Comparison of ENCODE assay signal across 27 cellular contexts in genomic region chr1:39088658-39089057, GRCh38.
DNase-seq lines count a peak whose midpoint lies in the region; ATAC-seq, FAIRE-seq and TF ChIP-seq lines count a peak whose summit lies in the region.
"Had no signal": no experiment of that assay in that cellular context is flagged by ENCODE, and none has a peak within 500 bp of the region (broad histone marks: within the 10 kb centered on the region; RNA-seq: fewer than 3 reads in every experiment).

No MANE protein-coding gene starts in this region.

- no peak for FAIRE-seq in GM12878 (lab: Jason Lieb, UNC)
- FAIRE-seq: HTR-8/SVneo, K562 had no signal

- no TSS peak for BruUV-seq in GM12878 (replicated peaks; lab: Mats Ljungman, UMichigan)

- H3K79me2 ChIP-seq in DND-41 (ENCODE audit: insufficient read depth, low read length) (no peaks in the 10 kb centered on the region), Loucy (ENCODE audit: insufficient read depth, low read length) (no peaks in the 10 kb centered on the region), GM12878 (ENCODE audit: control insufficient read depth, insufficient read depth, low read length) (no peaks in the 10 kb centered on the region), MM.1S (ENCODE audit: low read length) (no peaks in the 10 kb centered on the region)

- H2AFZ ChIP-seq in DND-41 (ENCODE audit: low read depth, low read length) (no peak overlapping the region), Loucy (ENCODE audit: low read length) (peak overlapping the region; percentile 25; the same call in 1 of the 2 replicates), GM12878 (ENCODE audit: control insufficient read depth, low read depth, low read length) (no peak overlapping the region), MM.1S (ENCODE audit: low read length) (no peak overlapping the region)

- TF ChIP-seq RAD21 in GM12878 (IDR thresholded peaks at IDR 0.05; ENCODE audit: insufficient read depth, low read depth, low read length): no peak

- H3K9me3 Mint-ChIP-seq in nephron (no peaks in the 10 kb centered on the region), mesothelial cell of epicardium (no peaks in the 10 kb centered on the region), type B pancreatic cell (no peaks in the 10 kb centered on the region)
- H3K9me3 Mint-ChIP-seq: memory B cell had no signal

- no peak overlapping the region for H3K27ac ChIP-seq in DND-41 (ENCODE audit: low read length)
- H3K27ac ChIP-seq in GM12878 (ENCODE audit: control insufficient read depth, insufficient read depth): no peak overlapping the region
- H3K27ac ChIP-seq in MM.1S (ENCODE audit: low read length): no peak overlapping the region
- H3K27ac ChIP-seq: brain microvascular endothelial cell, neutrophil, Peyer's patch, upper lobe of left lung had no signal

- H3K36me3 ChIP-seq in DND-41 (ENCODE audit: insufficient read depth, low read length) (no peaks in the 10 kb centered on the region), Loucy (ENCODE audit: insufficient read depth, low read length) (no peaks in the 10 kb centered on the region), GM12878 (ENCODE audit: control insufficient read depth in 2 of 2, insufficient read depth in 2 of 2, low read length in 1 of 2) (no peaks in the 10 kb centered on the region), MM.1S (replicated peaks; ENCODE audit: insufficient read depth, low read length) (no peaks in the 10 kb centered on the region)
- H3K36me3 ChIP-seq: BE2C, brain microvascular endothelial cell, neutrophil, Peyer's patch, upper lobe of left lung had no signal

- POLR2A ChIA-PET in GM12878 (lab: Charles Lee): no interaction called here

- H3K9me3 ChIP-seq in DND-41 (ENCODE audit: insufficient read depth, low read length, severe bottlenecking) (no peaks in the 10 kb centered on the region), Loucy (ENCODE audit: insufficient read depth, low read depth, low read length) (no peaks in the 10 kb centered on the region), GM12878 (replicated peaks; ENCODE audit: control insufficient read depth, insufficient read depth, low read length) (no peaks in the 10 kb centered on the region), MM.1S (replicated peaks; ENCODE audit: insufficient read depth, low read length) (no peaks in the 10 kb centered on the region)
- H3K9me3 ChIP-seq: BE2C, neutrophil, Peyer's patch, upper lobe of left lung had no signal

- peaks cover 11% of the 10 kb centered on the region for H3K27me3 Mint-ChIP-seq in nephron (ENCODE audit: low read depth)
- peaks cover 28% of the 10 kb centered on the region for H3K27me3 Mint-ChIP-seq in mesothelial cell of epicardium (ENCODE audit: low read depth)
- peaks cover 24% of the 10 kb centered on the region for H3K27me3 Mint-ChIP-seq in type B pancreatic cell

- peaks cover 48% of the 10 kb centered on the region for H3K4me1 Mint-ChIP-seq in nephron
- H3K4me1 Mint-ChIP-seq in mesothelial cell of epicardium: peaks cover 10% of the 10 kb centered on the region
- peaks cover 25% of the 10 kb centered on the region for H3K4me1 Mint-ChIP-seq in type B pancreatic cell (ENCODE audit: unreplicated experiment)

- DNase-seq in DND-41: no peak
- no peak for DNase-seq in GM12878 (ENCODE audit: low read depth, low spot score)
- DNase-seq in mesothelial cell of epicardium (ENCODE audit: low spot score in 2 of 2, unreplicated experiment in 2 of 2): no peak
- DNase-seq in MM.1S: no peak
- DNase-seq in type B pancreatic cell (ENCODE audit: extremely low spot score, unreplicated experiment): no peak
- DNase-seq: activated CD8-positive, alpha-beta T cell treated with anti-CD3 and anti-CD28 coated beads, Interleukin-2, amount 10 ng/mL, durations not matched to agents 7 days and 5 days; activated naive CD4-positive, alpha-beta T cell treated with anti-CD3 and anti-CD28 coated beads, Interleukin-2, amount 50 U/mL, for 16 hours; BE2C; brain microvascular endothelial cell; effector CD8-positive, alpha-beta T cell; NCI-H1417 treated with DMSO at 0.1 percent for 48 hours; NCI-H2081; NCI-H2227 treated with DMSO at 0.1 percent for 48 hours; NCI-H526; Peyer's patch; SIG-M5; stimulated activated CD4-positive, alpha-beta T cell treated with anti-CD3 and anti-CD28 coated beads, Interleukin-4, amount 100 ng/mL, for 1 hour; upper lobe of left lung had no signal

- H3K9ac ChIP-seq in DND-41 (ENCODE audit: low read depth, low read length): no peak overlapping the region
- no peak overlapping the region for H3K9ac ChIP-seq in Loucy (ENCODE audit: low read depth, low read length, poor library complexity, severe bottlenecking)
- H3K9ac ChIP-seq in GM12878 (ENCODE audit: control insufficient read depth, insufficient read depth, low read length): no peak overlapping the region
- no peak overlapping the region for H3K9ac ChIP-seq in MM.1S (ENCODE audit: low read length)

- in situ Hi-C loops in GM12878 (cut with MboI): no loop called here

- H3K27me3 ChIP-seq in DND-41 (ENCODE audit: insufficient read depth, low read length, poor library complexity) (peaks cover 17% of the 10 kb centered on the region), Loucy (ENCODE audit: insufficient read depth, low read length, poor library complexity, severe bottlenecking) (no peaks in the 10 kb centered on the region), GM12878 (replicated peaks in 1 of 2; ENCODE audit: control insufficient read depth in 2 of 2, insufficient read depth in 2 of 2, low read length in 1 of 2) (no peaks in the 10 kb centered on the region; a peak in 2 of 4 replicates), MM.1S (replicated peaks; ENCODE audit: insufficient read depth, low read length) (peaks cover 4% of the 10 kb centered on the region; the same call in 1 of the 2 replicates)
- H3K27me3 ChIP-seq: BE2C, brain microvascular endothelial cell, Peyer's patch, upper lobe of left lung had no signal

- ATAC-seq in DND-41 (ENCODE audit: insufficient read depth, low read depth): no peak
- ATAC-seq in GM12878: peak; percentile 28
- no peak for ATAC-seq in HG03342 (IDR thresholded peaks at IDR 0.05; ENCODE audit: unreplicated experiment)
- ATAC-seq: activated CD8-positive, alpha-beta T cell treated with anti-CD3 and anti-CD28 coated beads, Interleukin-2, amount 10 ng/mL, durations not matched to agents 7 days and 5 days; K562; sciatic nerve had no signal

- no peak overlapping the region for H3K4me2 ChIP-seq in DND-41 (ENCODE audit: insufficient read depth, low read length)
- H3K4me2 ChIP-seq in Loucy (ENCODE audit: low read depth, low read length, poor library complexity, severe bottlenecking): no peak overlapping the region
- H3K4me2 ChIP-seq in GM12878 (ENCODE audit: control insufficient read depth, insufficient read depth): no peak overlapping the region
- H3K4me2 ChIP-seq in MM.1S (ENCODE audit: low read depth, low read length): no peak overlapping the region

- CTCF ChIA-PET in GM12878 (lab: Yijun Ruan, JAX): interaction anchor here (0.6 to 6.4 kb wide), 9 partner anchors 10 to 159 kb away, joined by 3 to 52 read pairs (median 3); no protein-coding TSS in a partner anchor

- no peak overlapping the region for H3K4me3 ChIP-seq in DND-41 (ENCODE audit: low read depth in 1 of 2, low read length in 2 of 2)
- no peak overlapping the region for H3K4me3 ChIP-seq in Loucy (ENCODE audit: low read length, poor library complexity, severe bottlenecking)
- no peak overlapping the region for H3K4me3 ChIP-seq in GM12878
- no peak overlapping the region for H3K4me3 ChIP-seq in MM.1S (ENCODE audit: low read length)
- H3K4me3 ChIP-seq: K562, Peyer's patch, upper lobe of left lung had no signal

- H3K36me3 Mint-ChIP-seq in nephron (ENCODE audit: low read depth) (no peaks in the 10 kb centered on the region), mesothelial cell of epicardium (no peaks in the 10 kb centered on the region), type B pancreatic cell (no peaks in the 10 kb centered on the region)
- H3K36me3 Mint-ChIP-seq: memory B cell had no signal

- TF ChIP-seq CTCF in DND-41 (IDR thresholded peaks at IDR 0.05; ENCODE audit: borderline replicate concordance, extremely low read depth, low read length, poor library complexity, severe bottlenecking) (peak; percentile 12), Loucy (conservative IDR thresholded peaks at IDR 0.05; ENCODE audit: low read length) (peak; percentile 45), GM12878 (IDR thresholded peaks at IDR 0.05 in 2 of 3, conservative IDR thresholded peaks at IDR 0.05 in 1 of 3; ENCODE audit: control insufficient read depth in 2 of 3, extremely low read depth in 1 of 3, insufficient read depth in 1 of 3, low read depth in 3 of 3, low read length in 3 of 3) (peak in 1 of 3 experiments; percentile 15; a peak in 1 of 6 replicates), nephron (IDR thresholded peaks at IDR 0.05; ENCODE audit: unreplicated experiment in 3 of 3) (no peak), mesothelial cell of epicardium (IDR thresholded peaks at IDR 0.05; ENCODE audit: unreplicated experiment) (no peak), MM.1S (IDR thresholded peaks at IDR 0.05; ENCODE audit: low read length) (no peak), type B pancreatic cell (conservative IDR thresholded peaks at IDR 0.05) (no peak)

- H3K4me3 Mint-ChIP-seq in nephron (no peak overlapping the region), mesothelial cell of epicardium (no peak overlapping the region), type B pancreatic cell (no peak overlapping the region)
- H3K4me3 Mint-ChIP-seq: activated CD8-positive, alpha-beta T cell treated with anti-CD3 and anti-CD28 coated beads, Interleukin-2, amount 10 ng/mL, durations not matched to agents 7 days and 5 days; memory B cell had no signal

- H4K20me1 ChIP-seq in DND-41 (ENCODE audit: insufficient read depth, low read length): no peaks in the 10 kb centered on the region
- no peaks in the 10 kb centered on the region for H4K20me1 ChIP-seq in Loucy (ENCODE audit: insufficient read depth, low read length, poor library complexity, severe bottlenecking)
- no peaks in the 10 kb centered on the region for H4K20me1 ChIP-seq in GM12878 (ENCODE audit: control insufficient read depth, insufficient read depth)
- no peaks in the 10 kb centered on the region for H4K20me1 ChIP-seq in MM.1S (ENCODE audit: insufficient read depth, low read length)

- H3K27ac Mint-ChIP-seq in nephron (peak overlapping the region in 2 of 3 experiments; percentile 60 to 65), mesothelial cell of epicardium (no peak overlapping the region), type B pancreatic cell (no peak overlapping the region)
- H3K27ac Mint-ChIP-seq: activated CD8-positive, alpha-beta T cell treated with anti-CD3 and anti-CD28 coated beads, Interleukin-2, amount 10 ng/mL, durations not matched to agents 7 days and 5 days; memory B cell; progenitor cell of endocrine pancreas had no signal

- SMC1A ChIA-PET in GM12878 (lab: Charles Lee; ENCODE audit: uncharacterized antibody, unreplicated experiment): interaction anchor here (1.8 kb wide), 1 partner anchor 62 kb away, joined by 5 read pairs; the partner anchor contains the start of gene NDUFS5

- 44% methylated on average over 3 of the region's 3 CpGs for WGBS in GM12878 (ENCODE audit: insufficient coverage, insufficient replicate concordance, low lambda C conversion rate, missing lambda C conversion rate)

- no peak for TF ChIP-seq POLR2A in GM12878 (IDR thresholded peaks at IDR 0.05; ENCODE audit: low read depth, low read length)

- intact Hi-C loops in GM12878 (cut with micrococcal nuclease; ENCODE audit: unreplicated experiment): no loop called here

- H3K9me2 ChIP-seq in Loucy (replicated peaks; ENCODE audit: low read depth, low read length) (no peaks in the 10 kb centered on the region), MM.1S (replicated peaks; ENCODE audit: insufficient read depth, low read length) (no peaks in the 10 kb centered on the region)

- RAD21 ChIA-PET in GM12878 (lab: Charles Lee; ENCODE audit: unreplicated experiment): interaction anchor here (1.0 kb wide), 1 partner anchor 103 kb away, joined by 3 read pairs; no protein-coding TSS in a partner anchor

- TF ChIP-seq EP300 in GM12878 (IDR thresholded peaks at IDR 0.05; ENCODE audit: borderline replicate concordance in 1 of 2, control insufficient read depth in 1 of 2, low read depth in 2 of 2, low read length in 2 of 2): no peak

- H3F3A ChIP-seq in Loucy (ENCODE audit: low read depth): no peaks in the 10 kb centered on the region
- no peaks in the 10 kb centered on the region for H3F3A ChIP-seq in MM.1S (ENCODE audit: insufficient read depth, low read length)

- H3K4me1 ChIP-seq in DND-41 (ENCODE audit: insufficient read depth, low read length) (no peaks in the 10 kb centered on the region), Loucy (ENCODE audit: insufficient read depth, low read length, poor library complexity, severe bottlenecking) (peaks cover 19% of the 10 kb centered on the region), GM12878 (ENCODE audit: control insufficient read depth, insufficient read depth, low read length) (peaks cover 13% of the 10 kb centered on the region), MM.1S (ENCODE audit: low read length) (peaks cover 3% of the 10 kb centered on the region; the same call in 1 of the 2 replicates)
- H3K4me1 ChIP-seq: BE2C had no signal

Comparison
In these comparisons a context has a peak if more than half of its experiments do, and no peak if none do; other contexts are left out.
1. CTCF ChIP-seq: peak in DND-41 (single experiment) and Loucy (single experiment); none in nephron (0 of 3), mesothelial cell of epicardium (single experiment), MM.1S (single experiment) and type B pancreatic cell (single experiment).
2. H3K27ac Mint-ChIP-seq: peak in nephron (2 of 3); none in mesothelial cell of epicardium (single experiment) and type B pancreatic cell (single experiment).